ENCODE assay signal across 1 cellular context in genomic region chr12:12999959-13000615, GRCh38.
TF ChIP-seq lines count a peak whose summit lies in the region.

Gene HEBP1, minus strand, starts transcription at chr12:13000265. Its CDS starts 151 bp downstream, at chr12:13000114.

TF ChIP-seq in SK-N-SH, 30 proteins besides CTCF, POLR2A, EP300 and RAD21 (continued from another document):
- TF ChIP-seq REST (IDR thresholded peaks at IDR 0.05; ENCODE audit: low read depth, low read length) (0 out of 2 replicates have a peak, but pooled peaks have one; percentile 2), MXI1 (IDR thresholded peaks at IDR 0.05; ENCODE audit: low read depth, low read length) (no peak; the same call in 1 of the 2 replicates)
- TF ChIP-seq, protein P1, sequence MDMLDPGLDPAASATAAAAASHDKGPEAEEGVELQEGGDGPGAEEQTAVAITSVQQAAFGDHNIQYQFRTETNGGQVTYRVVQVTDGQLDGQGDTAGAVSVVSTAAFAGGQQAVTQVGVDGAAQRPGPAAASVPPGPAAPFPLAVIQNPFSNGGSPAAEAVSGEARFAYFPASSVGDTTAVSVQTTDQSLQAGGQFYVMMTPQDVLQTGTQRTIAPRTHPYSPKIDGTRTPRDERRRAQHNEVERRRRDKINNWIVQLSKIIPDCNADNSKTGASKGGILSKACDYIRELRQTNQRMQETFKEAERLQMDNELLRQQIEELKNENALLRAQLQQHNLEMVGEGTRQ (IDR thresholded peaks at IDR 0.05; ENCODE audit: borderline replicate concordance, low read depth, low read length): no peak
